In genomic region chr1:22712502-22713271, GRCh38 we compare ENCODE assay signal across 9 cellular contexts. TPM values are rescaled to one million over a fixed set of nuclear protein-coding genes. Genes with fewer than 3 reads are reported as not detected.
DNase-seq lines count a peak whose midpoint lies in the region; ATAC-seq and TF ChIP-seq lines count a peak whose summit lies in the region.
"Had no signal": no experiment of that assay in that cellular context is flagged by ENCODE, and none has a peak within 500 bp of the region (broad histone marks: within the 10 kb centered on the region; RNA-seq: fewer than 3 reads in every experiment).

No MANE protein-coding gene starts in this region.

- no peak overlapping the region for H3K4me3 ChIP-seq in left ventricle myocardium inferior

- intact Hi-C loops in left ventricle myocardium inferior (cut with micrococcal nuclease): no loop called here

- ATAC-seq in GM21515 (IDR thresholded peaks at IDR 0.05; ENCODE audit: unreplicated experiment): peak; percentile 49

- no peak overlapping the region for H3K27ac ChIP-seq in left ventricle myocardium inferior (replicated peaks)
- H3K27ac ChIP-seq: tibial artery had no signal

- TF ChIP-seq CTCF in left ventricle myocardium inferior (IDR thresholded peaks at IDR 0.05; ENCODE audit: borderline replicate concordance): no peak

- no peaks in the 10 kb centered on the region for H3K9me3 ChIP-seq in left ventricle myocardium inferior (replicated peaks)
- H3K9me3 ChIP-seq: tibial artery had no signal

- peaks cover 15% of the 10 kb centered on the region for H3K4me1 ChIP-seq in left ventricle myocardium inferior

- peak; percentile 44 for DNase-seq in AG08396 (ENCODE audit: low spot score)
- DNase-seq in activated CD8-positive, alpha-beta memory T cell treated with anti-CD3 and anti-CD28 coated beads for 48 hours (ENCODE audit: low read depth in 2 of 3, low spot score in 2 of 3): peak in 2 of 3 experiments; percentile 18 to 30
- DNase-seq in medulla oblongata (ENCODE audit: extremely low spot score): peak; percentile 27
- no peak for DNase-seq in GM19240 (ENCODE audit: insufficient read length, low spot score)
- DNase-seq in left ventricle myocardium inferior: no peak
- DNase-seq in SKM-1 treated with dmso at 0.1 percent for 144 hours (lab: John Stamatoyannopoulos, UW; ENCODE audit: unreplicated experiment): no peak
- DNase-seq in mesenteric fat pad (ENCODE audit: low spot score): no peak
- DNase-seq: tibial artery had no signal

- H3K36me3 ChIP-seq in left ventricle myocardium inferior: no peaks in the 10 kb centered on the region
- H3K36me3 ChIP-seq: tibial artery had no signal

- peaks cover 66% of the 10 kb centered on the region for H3K27me3 ChIP-seq in left ventricle myocardium inferior (ENCODE audit: low read depth)

RNA-seq across cellular contexts. Expression of gene EPHB2, which starts 2.0 kb away (rescaled TPM):
- total RNA-seq in left ventricle myocardium inferior (2.0 TPM), mesenteric fat pad (5.7 TPM)

RNA-seq across cellular contexts. Expression of gene C1QB, which starts 59.7 kb away (rescaled TPM):
- total RNA-seq in left ventricle myocardium inferior: 96.2 TPM
- 531 TPM for total RNA-seq in mesenteric fat pad

Comparison
In these comparisons a context has a peak if more than half of its experiments do, and no peak if none do; other contexts are left out.
1. DNase-seq: peak in AG08396 (single experiment), activated CD8-positive, alpha-beta memory T cell treated with anti-CD3 and anti-CD28 coated beads for 48 hours (2 of 3) and medulla oblongata (single experiment); none in GM19240 (single experiment), left ventricle myocardium inferior (single experiment), SKM-1 treated with dmso at 0.1 percent for 144 hours (single experiment) and mesenteric fat pad (single experiment).